9 cellular contexts compared by ENCODE assay signal in genomic region chr22:50524664-50525103, GRCh38. TPM values are rescaled to one million over a fixed set of nuclear protein-coding genes. Genes with fewer than 3 reads are reported as not detected.
DNase-seq lines count a peak whose midpoint lies in the region; ATAC-seq lines count a peak whose summit lies in the region.
"Had no signal": no experiment of that assay in that cellular context is flagged by ENCODE, and none has a peak within 500 bp of the region (broad histone marks: within the 10 kb centered on the region; RNA-seq: fewer than 3 reads in every experiment).

No MANE protein-coding gene starts in this region.

- no peak overlapping the region for H2AFZ ChIP-seq in Karpas-422 (ENCODE audit: low read length)

- peak overlapping the region; percentile 85 for H3K9ac ChIP-seq in Karpas-422 (ENCODE audit: low read length)

- H3K9me3 Mint-ChIP-seq in CD4-positive, CD25-positive, alpha-beta regulatory T cell, result no peaks in the 10 kb centered on the region
- no peaks in the 10 kb centered on the region for H3K9me3 Mint-ChIP-seq in naive thymus-derived CD4-positive, alpha-beta T cell

- H3K27ac Mint-ChIP-seq in CD4-positive, CD25-positive, alpha-beta regulatory T cell, result peak overlapping the region; percentile 86 to 94 (median 92)
- H3K27ac Mint-ChIP-seq in naive thymus-derived CD4-positive, alpha-beta T cell, result peak overlapping the region; percentile 74 to 93 (median 85)

- intact Hi-C loops in naive thymus-derived CD4-positive, alpha-beta T cell (cut with micrococcal nuclease), result loop anchor here (1.0 to 5.0 kb wide), 11 partner anchors 16 to 332 kb away; partner anchors contain the start of genes NCAPH2 (in 2 of the 2), CHKB (in 1 of the 2), HDAC10 (in 1 of the 2) and PPP6R2 (in 1 of the 2)

- POLR2A ChIA-PET in naive thymus-derived CD4-positive, alpha-beta T cell (lab: Charles Lee), result interaction anchor here (1.2 to 7.1 kb wide), 16 partner anchors 10 to 280 kb away, joined by 3 to 127 read pairs (median 16); partner anchors contain the start of genes CHKB, KLHDC7B, LMF2 and NCAPH2

- peaks cover 22% of the 10 kb centered on the region for H3K79me2 ChIP-seq in Karpas-422 (ENCODE audit: low read length)

- no peak for ATAC-seq in CD4-positive, CD25-positive, alpha-beta regulatory T cell (ENCODE audit: low read depth in 2 of 2)
- ATAC-seq in naive thymus-derived CD4-positive, alpha-beta T cell, result no peak
- no peak for ATAC-seq in GM19035 (IDR thresholded peaks at IDR 0.05; ENCODE audit: unreplicated experiment)
- no peak for ATAC-seq in HG03097 (IDR thresholded peaks at IDR 0.05; ENCODE audit: low FRiP score, unreplicated experiment)

- peaks cover 20% of the 10 kb centered on the region for H3K36me3 ChIP-seq in CD4-positive, CD25-positive, alpha-beta regulatory T cell (ENCODE audit: control insufficient read depth, insufficient read depth, low read length)
- H3K36me3 ChIP-seq in Karpas-422 (ENCODE audit: insufficient read depth, low read length), result no peaks in the 10 kb centered on the region
- H3K36me3 ChIP-seq in naive thymus-derived CD4-positive, alpha-beta T cell (ENCODE audit: control insufficient read depth in 2 of 3, insufficient read depth in 3 of 3, low read length in 3 of 3), result peaks cover 0 to 33% (median 11%) of the 10 kb centered on the region in 3 experiments

- peaks cover 14% of the 10 kb centered on the region for H4K20me1 ChIP-seq in Karpas-422 (ENCODE audit: insufficient read depth, low read depth, low read length)

- peak overlapping the region; percentile 96 for H3K27ac ChIP-seq in CD4-positive, CD25-positive, alpha-beta regulatory T cell (ENCODE audit: insufficient read depth, low read length, poor library complexity, severe bottlenecking)
- H3K27ac ChIP-seq in Karpas-422 (ENCODE audit: low read length), result peak overlapping the region; percentile 87; the same call in 1 of the 2 replicates
- H3K27ac ChIP-seq in naive thymus-derived CD4-positive, alpha-beta T cell (ENCODE audit: low read depth, low read length), result peak overlapping the region; percentile 87

- CTCF ChIA-PET in naive thymus-derived CD4-positive, alpha-beta T cell (lab: Charles Lee), result interaction anchor here (0.6 to 2.9 kb wide), 11 partner anchors 10 to 171 kb away, joined by 3 to 31 read pairs (median 13); partner anchors contain the start of genes LMF2 and NCAPH2

- no peaks in the 10 kb centered on the region for H3K27me3 Mint-ChIP-seq in CD4-positive, CD25-positive, alpha-beta regulatory T cell
- peaks cover 0 to 6% (median 0%) of the 10 kb centered on the region in 5 donors for H3K27me3 Mint-ChIP-seq in naive thymus-derived CD4-positive, alpha-beta T cell

- H3K9me2 ChIP-seq in Karpas-422 (replicated peaks; ENCODE audit: insufficient read depth, low read length), result no peaks in the 10 kb centered on the region

- H3K36me3 Mint-ChIP-seq in CD4-positive, CD25-positive, alpha-beta regulatory T cell, result peaks cover 2% of the 10 kb centered on the region
- H3K36me3 Mint-ChIP-seq in naive thymus-derived CD4-positive, alpha-beta T cell, result peaks cover 0 to 31% (median 0%) of the 10 kb centered on the region in 5 donors

- peak overlapping the region; percentile 65 for H3K4me3 ChIP-seq in CD4-positive, CD25-positive, alpha-beta regulatory T cell (ENCODE audit: low read depth, low read length)
- peak overlapping the region; percentile 98 for H3K4me3 ChIP-seq in Karpas-422 (ENCODE audit: low read length)
- H3K4me3 ChIP-seq in naive thymus-derived CD4-positive, alpha-beta T cell (ENCODE audit: low read length), result peak overlapping the region; percentile 77

- H3K4me1 Mint-ChIP-seq in CD4-positive, CD25-positive, alpha-beta regulatory T cell, result peaks cover 0 to 30% (median 19%) of the 10 kb centered on the region in 4 donors
- H3K4me1 Mint-ChIP-seq in naive thymus-derived CD4-positive, alpha-beta T cell, result peaks cover 8 to 33% (median 26%) of the 10 kb centered on the region in 7 donors

- peak overlapping the region; percentile 98 for H3K4me2 ChIP-seq in Karpas-422 (ENCODE audit: low read depth, low read length, poor library complexity, severe bottlenecking)

- no peaks in the 10 kb centered on the region for H3K27me3 ChIP-seq in CD4-positive, CD25-positive, alpha-beta regulatory T cell (ENCODE audit: control insufficient read depth, insufficient read depth, low read length)
- H3K27me3 ChIP-seq in Karpas-422 (ENCODE audit: low read length), result no peaks in the 10 kb centered on the region
- no peaks in the 10 kb centered on the region for H3K27me3 ChIP-seq in naive thymus-derived CD4-positive, alpha-beta T cell (ENCODE audit: control insufficient read depth in 2 of 2, insufficient read depth in 2 of 2, low read length in 2 of 2)

- H3K4me3 Mint-ChIP-seq in CD4-positive, CD25-positive, alpha-beta regulatory T cell, result peak overlapping the region; percentile 90 to 93 (median 91)
- peak overlapping the region; percentile 77 to 96 (median 89) for H3K4me3 Mint-ChIP-seq in naive thymus-derived CD4-positive, alpha-beta T cell

- peaks cover 44% of the 10 kb centered on the region for H3K4me1 ChIP-seq in CD4-positive, CD25-positive, alpha-beta regulatory T cell (ENCODE audit: control insufficient read depth, insufficient read depth, low read length, poor library complexity, severe bottlenecking)
- H3K4me1 ChIP-seq in Karpas-422 (ENCODE audit: low read length), result peaks cover 29% of the 10 kb centered on the region
- peaks cover 14 to 16% of the 10 kb centered on the region in 2 donors for H3K4me1 ChIP-seq in naive thymus-derived CD4-positive, alpha-beta T cell (ENCODE audit: control insufficient read depth in 2 of 2, insufficient read depth in 2 of 2, low read length in 2 of 2)

- no peaks in the 10 kb centered on the region for H3K9me3 ChIP-seq in CD4-positive, CD25-positive, alpha-beta regulatory T cell (ENCODE audit: control insufficient read depth in 2 of 2, low read length in 2 of 2)
- H3K9me3 ChIP-seq in Karpas-422 (ENCODE audit: low read length), result no peaks in the 10 kb centered on the region
- H3K9me3 ChIP-seq in naive thymus-derived CD4-positive, alpha-beta T cell (ENCODE audit: control insufficient read depth in 2 of 3, low read length in 3 of 3), result no peaks in the 10 kb centered on the region

- no peak for DNase-seq in CD4-positive, CD25-positive, alpha-beta regulatory T cell
- DNase-seq in Karpas-422 (no peak), cerebellar cortex (ENCODE audit: low spot score) (peak; percentile 23), NCI-H2081 treated with DMSO at 0.1 percent for 48 hours (lab: John Stamatoyannopoulos, UW) (no peak), AML-193 (lab: John Stamatoyannopoulos, UW) (no peak)
- no peak for DNase-seq in naive thymus-derived CD4-positive, alpha-beta T cell

RNA-seq across cellular contexts. Expression of gene SCO2, which starts 0.7 kb away (rescaled TPM):
- 14.6 TPM for total RNA-seq in CD4-positive, CD25-positive, alpha-beta regulatory T cell
- 10 to 100 TPM in 1 of 4 donors, 1 to 10 TPM in 3; 6.4 to 10.4 (median 7.7) TPM for polyA plus RNA-seq in CD4-positive, CD25-positive, alpha-beta regulatory T cell
- 1.1 and 14.2 TPM in 2 replicates for total RNA-seq in Karpas-422 (2014; rRNA removed; shearing (Covaris generic); ENCODE audit: low replicate concordance)
- 10 to 100 TPM in 1 of 5 experiments, 1 to 10 TPM in 4; 2.2 to 12.0 (median 5.5) TPM for total RNA-seq in naive thymus-derived CD4-positive, alpha-beta T cell
- polyA plus RNA-seq in naive thymus-derived CD4-positive, alpha-beta T cell, result 1 to 10 TPM; 4.9 to 9.4 TPM

RNA-seq across cellular contexts. Expression of gene TYMP, which starts 5.1 kb away (rescaled TPM):
- 46.9 TPM for total RNA-seq in CD4-positive, CD25-positive, alpha-beta regulatory T cell
- polyA plus RNA-seq in CD4-positive, CD25-positive, alpha-beta regulatory T cell, result 10 to 100 TPM; 29.2 to 65.2 (median 44.4) TPM
- total RNA-seq in Karpas-422 (2014; rRNA removed; shearing (Covaris generic); ENCODE audit: low replicate concordance), result 1.8 and 5.0 TPM in 2 replicates
- total RNA-seq in naive thymus-derived CD4-positive, alpha-beta T cell, result 100 to 1,000 TPM in 2 of 5 experiments, 10 to 100 TPM in 1, 1 to 10 TPM in 2; 5.4 to 161 (median 20.4) TPM
- 1 to 10 TPM; 2.7 to 2.8 TPM for polyA plus RNA-seq in naive thymus-derived CD4-positive, alpha-beta T cell

RNA-seq across cellular contexts. Expression of gene NCAPH2, which starts 16.7 kb away (rescaled TPM):
- total RNA-seq in CD4-positive, CD25-positive, alpha-beta regulatory T cell, result 112 TPM
- 10 to 100 TPM; 35.8 to 43.6 (median 39.8) TPM for polyA plus RNA-seq in CD4-positive, CD25-positive, alpha-beta regulatory T cell
- total RNA-seq in Karpas-422 (2014; rRNA removed; shearing (Covaris generic); ENCODE audit: low replicate concordance), result 24.6 and 53.5 TPM in 2 replicates
- 100 to 1,000 TPM in 2 of 5 experiments, 10 to 100 TPM in 3; 74.3 to 135 (median 91.1) TPM for total RNA-seq in naive thymus-derived CD4-positive, alpha-beta T cell
- polyA plus RNA-seq in naive thymus-derived CD4-positive, alpha-beta T cell, result 10 to 100 TPM; 37.8 to 46.6 TPM

RNA-seq across cellular contexts. Expression of gene LMF2, which starts 17.2 kb away (rescaled TPM):
- 113 TPM for total RNA-seq in CD4-positive, CD25-positive, alpha-beta regulatory T cell
- polyA plus RNA-seq in CD4-positive, CD25-positive, alpha-beta regulatory T cell, result 10 to 100 TPM; 21.5 to 24.2 (median 21.7) TPM
- 19.2 and 21.4 TPM in 2 replicates for total RNA-seq in Karpas-422 (2014; rRNA removed; shearing (Covaris generic); ENCODE audit: low replicate concordance)
- 100 to 1,000 TPM; 101 to 133 (median 118) TPM for total RNA-seq in naive thymus-derived CD4-positive, alpha-beta T cell
- polyA plus RNA-seq in naive thymus-derived CD4-positive, alpha-beta T cell, result 10 to 100 TPM; 15.0 to 25.5 TPM

RNA-seq across cellular contexts. Expression of gene KLHDC7B, which starts 21.0 kb away (rescaled TPM):
- total RNA-seq in CD4-positive, CD25-positive, alpha-beta regulatory T cell, result 5.9 TPM
- polyA plus RNA-seq in CD4-positive, CD25-positive, alpha-beta regulatory T cell, result 10 to 100 TPM in 1 of 4 donors, 1 to 10 TPM in 3; 5.6 to 11.7 (median 8.4) TPM
- total RNA-seq in Karpas-422 (2014; rRNA removed; shearing (Covaris generic); ENCODE audit: low replicate concordance), result 4.5 and 9.8 TPM in 2 replicates
- 10 to 100 TPM in 1 of 5 experiments, 1 to 10 TPM in 4; 4.4 to 17.2 (median 6.8) TPM for total RNA-seq in naive thymus-derived CD4-positive, alpha-beta T cell
- polyA plus RNA-seq in naive thymus-derived CD4-positive, alpha-beta T cell, result 10 to 100 TPM in 1 of 2 donors, 1 to 10 TPM in 1; 7.8 to 10.0 TPM
- total RNA-seq: HT1080 had no signal
